In the genomic region with DNA sequence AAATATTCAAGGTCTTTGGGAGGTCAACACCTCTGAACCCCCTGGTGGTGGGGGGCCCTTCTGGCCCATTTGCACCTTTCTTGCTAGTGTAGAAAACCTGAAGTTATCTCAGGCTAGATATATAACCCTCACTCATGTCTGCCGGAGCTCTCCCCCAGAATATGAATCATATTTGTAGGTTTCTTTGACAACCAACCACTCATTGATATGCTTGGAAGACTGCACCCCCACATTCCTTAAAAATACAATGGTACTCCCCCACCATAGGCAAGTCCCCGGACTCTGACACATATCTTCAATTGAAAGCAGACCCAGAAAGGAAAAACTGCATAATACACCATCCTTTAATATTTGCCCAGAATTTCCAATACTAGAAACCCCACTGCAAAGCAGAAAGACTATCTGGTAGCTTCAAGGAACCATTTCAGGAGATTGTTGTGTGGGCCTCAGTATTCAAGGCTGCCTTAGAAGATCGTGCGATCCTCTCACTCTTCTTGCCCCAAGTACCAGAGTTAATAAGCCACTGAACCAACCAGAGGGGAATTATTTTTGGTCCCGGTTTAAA, we compare ENCODE assay signal across 2 cellular contexts.
TF ChIP-seq lines count a peak whose summit lies in the region.

No MANE protein-coding gene starts in this region.

TF ChIP-seq in HCT116, 20 proteins besides CTCF, POLR2A, EP300 and RAD21 (continued from another document):
- TF ChIP-seq, protein P1, sequence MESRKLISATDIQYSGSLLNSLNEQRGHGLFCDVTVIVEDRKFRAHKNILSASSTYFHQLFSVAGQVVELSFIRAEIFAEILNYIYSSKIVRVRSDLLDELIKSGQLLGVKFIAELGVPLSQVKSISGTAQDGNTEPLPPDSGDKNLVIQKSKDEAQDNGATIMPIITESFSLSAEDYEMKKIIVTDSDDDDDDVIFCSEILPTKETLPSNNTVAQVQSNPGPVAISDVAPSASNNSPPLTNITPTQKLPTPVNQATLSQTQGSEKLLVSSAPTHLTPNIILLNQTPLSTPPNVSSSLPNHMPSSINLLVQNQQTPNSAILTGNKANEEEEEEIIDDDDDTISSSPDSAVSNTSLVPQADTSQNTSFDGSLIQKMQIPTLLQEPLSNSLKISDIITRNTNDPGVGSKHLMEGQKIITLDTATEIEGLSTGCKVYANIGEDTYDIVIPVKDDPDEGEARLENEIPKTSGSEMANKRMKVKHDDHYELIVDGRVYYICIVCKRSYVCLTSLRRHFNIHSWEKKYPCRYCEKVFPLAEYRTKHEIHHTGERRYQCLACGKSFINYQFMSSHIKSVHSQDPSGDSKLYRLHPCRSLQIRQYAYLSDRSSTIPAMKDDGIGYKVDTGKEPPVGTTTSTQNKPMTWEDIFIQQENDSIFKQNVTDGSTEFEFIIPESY (IDR thresholded peaks at IDR 0.05; ENCODE audit: extremely low read depth, insufficient replicate concordance, low read length): no peak
- TF ChIP-seq EZH2 (IDR thresholded peaks at IDR 0.05): no peak
- TF ChIP-seq SIN3A (IDR thresholded peaks at IDR 0.05; ENCODE audit: low read depth): no peak
- TF ChIP-seq, protein P2, sequence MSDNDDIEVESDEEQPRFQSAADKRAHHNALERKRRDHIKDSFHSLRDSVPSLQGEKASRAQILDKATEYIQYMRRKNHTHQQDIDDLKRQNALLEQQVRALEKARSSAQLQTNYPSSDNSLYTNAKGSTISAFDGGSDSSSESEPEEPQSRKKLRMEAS (IDR thresholded peaks at IDR 0.05): no peak
- no peak for TF ChIP-seq ZFX (IDR thresholded peaks at IDR 0.05)
- no peak for TF ChIP-seq CEBPB (IDR thresholded peaks at IDR 0.05; ENCODE audit: low read depth)

TF ChIP-seq in GM12891, 5 proteins besides CTCF, POLR2A, EP300 and RAD21 (continued from another document):
- no peak for TF ChIP-seq PAX5 (IDR thresholded peaks at IDR 0.05; ENCODE audit: insufficient read depth, low read length, severe bottlenecking)
